Comparison of ENCODE assay signal across 1 cellular context in genomic region chr22:24614794-24615193, GRCh38. TPM values are rescaled to one million over a fixed set of nuclear protein-coding genes. Genes with fewer than 3 reads are reported as not detected.
"Had no signal": no experiment of that assay in that cellular context is flagged by ENCODE, and none has a peak within 500 bp of the region (broad histone marks: within the 10 kb centered on the region; RNA-seq: fewer than 3 reads in every experiment).

No MANE protein-coding gene starts in this region.

RNA-seq across cellular contexts. Expression of gene LRRC75B, which starts 21.9 kb away (rescaled TPM):
- total RNA-seq: OCI-LY7 had no signal
